1 cellular context compared by ENCODE assay signal in the genomic region with DNA sequence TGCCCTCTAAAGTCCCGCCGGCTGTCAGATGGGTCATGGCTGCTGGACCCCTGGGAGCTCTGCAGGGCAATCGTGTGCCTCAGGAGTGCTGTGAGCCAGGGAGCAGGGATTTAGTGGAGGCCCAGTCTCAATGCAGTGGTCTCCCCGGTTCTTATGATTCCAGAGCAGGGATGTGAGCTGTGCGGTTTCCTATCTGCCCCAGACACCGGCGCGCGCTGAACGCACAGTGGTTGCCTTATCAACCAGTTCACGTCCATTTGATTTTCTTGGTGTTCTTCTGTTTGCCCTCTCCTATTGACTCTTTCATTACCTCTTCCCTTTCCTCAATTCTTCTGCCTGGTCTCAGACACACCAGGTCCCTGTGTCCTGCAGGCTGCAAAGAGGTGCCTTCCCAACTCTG.
TF ChIP-seq lines count a peak whose summit lies in the region.

No MANE protein-coding gene starts in this region.

TF ChIP-seq in K562, 482 proteins besides CTCF, POLR2A, EP300 and RAD21 (continued from another document):
- no peak for TF ChIP-seq TAF9B (IDR thresholded peaks at IDR 0.05; ENCODE audit: partially characterized antibody)
- TF ChIP-seq SUPT5H (IDR thresholded peaks at IDR 0.05): no peak
- TF ChIP-seq PCBP2 (IDR thresholded peaks at IDR 0.05; ENCODE audit: low read depth, low read length, poor library complexity, severe bottlenecking): no peak
- peak; percentile 84 for TF ChIP-seq TCF3 (CRISPR knock-in tag; IDR thresholded peaks at IDR 0.05)
- TF ChIP-seq, protein P1, sequence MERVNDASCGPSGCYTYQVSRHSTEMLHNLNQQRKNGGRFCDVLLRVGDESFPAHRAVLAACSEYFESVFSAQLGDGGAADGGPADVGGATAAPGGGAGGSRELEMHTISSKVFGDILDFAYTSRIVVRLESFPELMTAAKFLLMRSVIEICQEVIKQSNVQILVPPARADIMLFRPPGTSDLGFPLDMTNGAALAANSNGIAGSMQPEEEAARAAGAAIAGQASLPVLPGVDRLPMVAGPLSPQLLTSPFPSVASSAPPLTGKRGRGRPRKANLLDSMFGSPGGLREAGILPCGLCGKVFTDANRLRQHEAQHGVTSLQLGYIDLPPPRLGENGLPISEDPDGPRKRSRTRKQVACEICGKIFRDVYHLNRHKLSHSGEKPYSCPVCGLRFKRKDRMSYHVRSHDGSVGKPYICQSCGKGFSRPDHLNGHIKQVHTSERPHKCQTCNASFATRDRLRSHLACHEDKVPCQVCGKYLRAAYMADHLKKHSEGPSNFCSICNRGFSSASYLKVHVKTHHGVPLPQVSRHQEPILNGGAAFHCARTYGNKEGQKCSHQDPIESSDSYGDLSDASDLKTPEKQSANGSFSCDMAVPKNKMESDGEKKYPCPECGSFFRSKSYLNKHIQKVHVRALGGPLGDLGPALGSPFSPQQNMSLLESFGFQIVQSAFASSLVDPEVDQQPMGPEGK (CRISPR knock-in tag; IDR thresholded peaks at IDR 0.05; ENCODE audit: borderline replicate concordance): no peak
- no peak for TF ChIP-seq FOXK2 (conservative IDR thresholded peaks at IDR 0.05 in 1 of 2, IDR thresholded peaks at IDR 0.05 in 1 of 2; ENCODE audit: low read depth in 2 of 2)
- TF ChIP-seq TBL1XR1 (IDR thresholded peaks at IDR 0.05; ENCODE audit: low read length in 2 of 2): no peak
- no peak for TF ChIP-seq ZSCAN29 (IDR thresholded peaks at IDR 0.05)
- no peak for TF ChIP-seq ZBTB7A (IDR thresholded peaks at IDR 0.05; ENCODE audit: borderline replicate concordance, control insufficient read depth, low read depth, low read length)
- peak; percentile 71 for TF ChIP-seq ARID1B (IDR thresholded peaks at IDR 0.05)
- TF ChIP-seq CXXC5 (CRISPR knock-in tag; IDR thresholded peaks at IDR 0.05): peak; percentile 65
- TF ChIP-seq HDAC1 (IDR thresholded peaks at IDR 0.05): peak in 1 of 2 experiments; percentile 25; a peak in 1 of 4 replicates
- TF ChIP-seq, protein P2, sequence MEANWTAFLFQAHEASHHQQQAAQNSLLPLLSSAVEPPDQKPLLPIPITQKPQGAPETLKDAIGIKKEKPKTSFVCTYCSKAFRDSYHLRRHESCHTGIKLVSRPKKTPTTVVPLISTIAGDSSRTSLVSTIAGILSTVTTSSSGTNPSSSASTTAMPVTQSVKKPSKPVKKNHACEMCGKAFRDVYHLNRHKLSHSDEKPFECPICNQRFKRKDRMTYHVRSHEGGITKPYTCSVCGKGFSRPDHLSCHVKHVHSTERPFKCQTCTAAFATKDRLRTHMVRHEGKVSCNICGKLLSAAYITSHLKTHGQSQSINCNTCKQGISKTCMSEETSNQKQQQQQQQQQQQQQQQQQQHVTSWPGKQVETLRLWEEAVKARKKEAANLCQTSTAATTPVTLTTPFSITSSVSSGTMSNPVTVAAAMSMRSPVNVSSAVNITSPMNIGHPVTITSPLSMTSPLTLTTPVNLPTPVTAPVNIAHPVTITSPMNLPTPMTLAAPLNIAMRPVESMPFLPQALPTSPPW (CRISPR knock-in tag; IDR thresholded peaks at IDR 0.05): peak; percentile 13; the same call in 1 of the 2 replicates
- no peak for TF ChIP-seq CHD4 (IDR thresholded peaks at IDR 0.05; ENCODE audit: insufficient read depth, insufficient replicate concordance, low read depth, low read length, poor library complexity, severe bottlenecking)
- TF ChIP-seq TAL1 (IDR thresholded peaks at IDR 0.05): peak; percentile 47
- TF ChIP-seq TRIM24 (IDR thresholded peaks at IDR 0.05): no peak
- no peak for TF ChIP-seq ZNF212 (CRISPR knock-in tag; IDR thresholded peaks at IDR 0.05)
- TF ChIP-seq RCOR1 (IDR thresholded peaks at IDR 0.05; ENCODE audit: borderline replicate concordance in 1 of 2, low read depth in 2 of 2, low read length in 2 of 2): peak in 1 of 2 experiments; percentile 79; a peak in 2 of 4 replicates
- no peak for TF ChIP-seq ATF1 (CRISPR knock-in tag; IDR thresholded peaks at IDR 0.05)
- TF ChIP-seq ATF1 (tag; IDR thresholded peaks at IDR 0.05): 0 out of 2 replicates have a peak, but pooled peaks have one; percentile 33
- TF ChIP-seq SMAD4 (CRISPR knock-in tag; conservative IDR thresholded peaks at IDR 0.05): peak; percentile 78; the same call in 1 of the 2 replicates
- no peak for TF ChIP-seq XRCC3 (IDR thresholded peaks at IDR 0.05)
- no peak for TF ChIP-seq TCF7L2 (IDR thresholded peaks at IDR 0.05; ENCODE audit: low read depth, low read length)
- no peak for TF ChIP-seq ZNF175 (CRISPR knock-in tag; IDR thresholded peaks at IDR 0.05; ENCODE audit: low read depth)
- no peak for TF ChIP-seq POLR2AphosphoS5 (IDR thresholded peaks at IDR 0.05; ENCODE audit: control insufficient read depth, insufficient read depth, low read depth, low read length)
- TF ChIP-seq CBFA2T2 (conservative IDR thresholded peaks at IDR 0.05): peak; percentile 60
- peak in 1 of 2 experiments; percentile 59; a peak in 2 of 4 replicates for TF ChIP-seq KDM1A (IDR thresholded peaks at IDR 0.05)
- TF ChIP-seq TFAM (CRISPR knock-in tag; conservative IDR thresholded peaks at IDR 0.05): no peak
- no peak for TF ChIP-seq ZNF253 (CRISPR knock-in tag; conservative IDR thresholded peaks at IDR 0.05)
- TF ChIP-seq ZKSCAN1 (IDR thresholded peaks at IDR 0.05; ENCODE audit: low read depth, low read length): peak; percentile 66; the same call in 1 of the 2 replicates
- TF ChIP-seq NRF1 (conservative IDR thresholded peaks at IDR 0.05 in 1 of 2, IDR thresholded peaks at IDR 0.05 in 1 of 2): peak; percentile 41 to 62; a peak in 2 of 4 replicates
- TF ChIP-seq CBFA2T3 (IDR thresholded peaks at IDR 0.05): peak; percentile 77
- TF ChIP-seq HNRNPUL1 (IDR thresholded peaks at IDR 0.05; ENCODE audit: low read length): no peak
- TF ChIP-seq, protein P3, sequence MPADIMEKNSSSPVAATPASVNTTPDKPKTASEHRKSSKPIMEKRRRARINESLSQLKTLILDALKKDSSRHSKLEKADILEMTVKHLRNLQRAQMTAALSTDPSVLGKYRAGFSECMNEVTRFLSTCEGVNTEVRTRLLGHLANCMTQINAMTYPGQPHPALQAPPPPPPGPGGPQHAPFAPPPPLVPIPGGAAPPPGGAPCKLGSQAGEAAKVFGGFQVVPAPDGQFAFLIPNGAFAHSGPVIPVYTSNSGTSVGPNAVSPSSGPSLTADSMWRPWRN (IDR thresholded peaks at IDR 0.05; ENCODE audit: low read depth): peak; percentile 47; the same call in 1 of the 2 replicates
- no peak for TF ChIP-seq L3MBTL2 (IDR thresholded peaks at IDR 0.05)
- no peak for TF ChIP-seq HNRNPLL (IDR thresholded peaks at IDR 0.05; ENCODE audit: low read depth, low read length, poor library complexity, severe bottlenecking)
- TF ChIP-seq ZNF239 (CRISPR knock-in tag; IDR thresholded peaks at IDR 0.05): no peak
- TF ChIP-seq, protein P4, sequence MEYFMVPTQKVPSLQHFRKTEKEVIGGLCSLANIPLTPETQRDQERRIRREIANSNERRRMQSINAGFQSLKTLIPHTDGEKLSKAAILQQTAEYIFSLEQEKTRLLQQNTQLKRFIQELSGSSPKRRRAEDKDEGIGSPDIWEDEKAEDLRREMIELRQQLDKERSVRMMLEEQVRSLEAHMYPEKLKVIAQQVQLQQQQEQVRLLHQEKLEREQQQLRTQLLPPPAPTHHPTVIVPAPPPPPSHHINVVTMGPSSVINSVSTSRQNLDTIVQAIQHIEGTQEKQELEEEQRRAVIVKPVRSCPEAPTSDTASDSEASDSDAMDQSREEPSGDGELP (CRISPR knock-in tag; IDR thresholded peaks at IDR 0.05; ENCODE audit: borderline replicate concordance): 0 out of 2 replicates have a peak, but pooled peaks have one; percentile 2
